ENCODE assay signal across 14 cellular contexts in genomic region chr6:110543106-110543505, GRCh38.
A peak's percentile ranks its signal among the peaks of the same experiment; 100 is the strongest.
DNase-seq lines count a peak whose midpoint lies in the region; ATAC-seq, FAIRE-seq and TF ChIP-seq lines count a peak whose summit lies in the region.
"Had no signal": no experiment of that assay in that cellular context is flagged by ENCODE, and none has a peak within 500 bp of the region (broad histone marks: within the 10 kb centered on the region; RNA-seq: fewer than 3 reads in every experiment).

No MANE protein-coding gene starts in this region.

- no peak overlapping the region for H3K27ac Mint-ChIP-seq in MCF 10A (ENCODE audit: low read depth, unreplicated experiment)
- H3K27ac Mint-ChIP-seq in activated CD8-positive, alpha-beta T cell treated with anti-CD3 and anti-CD28 coated beads, Interleukin-2, amount 10 ng/mL, durations not matched to agents 7 days and 5 days: no peak overlapping the region
- H3K27ac Mint-ChIP-seq: activated naive CD4-positive, alpha-beta T cell treated with anti-CD3 and anti-CD28 coated beads, Interleukin-2, amount 10 ng/mL, durations not matched to agents 7 days and 5 days; memory B cell had no signal

- no peak overlapping the region for H3K4me2 ChIP-seq in IMR-90 (ENCODE audit: low read depth, low read length)
- peak overlapping the region; percentile 29 for H3K4me2 ChIP-seq in keratinocyte (ENCODE audit: control insufficient read depth, extremely low read depth, insufficient read depth, low read depth, low read length)
- H3K4me2 ChIP-seq: KMS-11 had no signal

- no peaks in the 10 kb centered on the region; the same call in 1 of the 2 replicates for H3K4me1 ChIP-seq in BE2C
- peaks cover 15% of the 10 kb centered on the region for H3K4me1 ChIP-seq in IMR-90 (ENCODE audit: control insufficient read depth, insufficient read depth, low read length)
- peaks cover 40% of the 10 kb centered on the region for H3K4me1 ChIP-seq in keratinocyte (ENCODE audit: control insufficient read depth, extremely low read depth, insufficient read depth, low read length)
- H3K4me1 ChIP-seq in uterus: no peaks in the 10 kb centered on the region
- H3K4me1 ChIP-seq in HAP-1: no peaks in the 10 kb centered on the region

- no peaks in the 10 kb centered on the region for H3K36me3 ChIP-seq in BE2C
- H3K36me3 ChIP-seq in IMR-90 (ENCODE audit: control insufficient read depth, insufficient read depth, low read length): no peaks in the 10 kb centered on the region
- H3K36me3 ChIP-seq in keratinocyte (ENCODE audit: control insufficient read depth in 2 of 2, extremely low read depth in 1 of 2, insufficient read depth in 2 of 2, low read length in 2 of 2): no peaks in the 10 kb centered on the region
- no peaks in the 10 kb centered on the region for H3K36me3 ChIP-seq in uterus
- H3K36me3 ChIP-seq in HAP-1 (replicated peaks): no peaks in the 10 kb centered on the region

- H3K4me3 ChIP-seq in BE2C (ENCODE audit: low read depth, low read length) (no peak overlapping the region), IMR-90 (ENCODE audit: insufficient read depth, low read depth, low read length) (no peak overlapping the region), keratinocyte (ENCODE audit: control insufficient read depth in 2 of 3, extremely low read depth in 1 of 3, insufficient read depth in 2 of 3, low read depth in 1 of 3, low read length in 3 of 3) (no peak overlapping the region), uterus (no peak overlapping the region), HAP-1 (no peak overlapping the region)

- BruUV-seq in IMR-90 (replicated peaks; lab: Mats Ljungman, UMichigan) (no TSS peak), MCF 10A (replicated peaks; lab: Mats Ljungman, UMichigan) (no TSS peak)

- H3K9me1 ChIP-seq in IMR-90 (ENCODE audit: insufficient read depth, low read length) (peaks cover 15% of the 10 kb centered on the region), keratinocyte (ENCODE audit: control insufficient read depth, extremely low read depth, insufficient read depth, low read length) (no peaks in the 10 kb centered on the region)

- ATAC-seq in IMR-90 (ENCODE audit: low read depth): no peak
- no peak for ATAC-seq in activated CD8-positive, alpha-beta T cell treated with anti-CD3 and anti-CD28 coated beads, Interleukin-2, amount 10 ng/mL, durations not matched to agents 7 days and 5 days
- ATAC-seq in GM21576 (IDR thresholded peaks at IDR 0.05; ENCODE audit: unreplicated experiment): no peak

- H3K36me3 Mint-ChIP-seq in MCF 10A (ENCODE audit: insufficient read depth, unreplicated experiment): no peaks in the 10 kb centered on the region
- no peaks in the 10 kb centered on the region for H3K36me3 Mint-ChIP-seq in activated CD8-positive, alpha-beta T cell treated with anti-CD3 and anti-CD28 coated beads, Interleukin-2, amount 10 ng/mL, durations not matched to agents 7 days and 5 days (ENCODE audit: low read depth)
- H3K36me3 Mint-ChIP-seq: type B pancreatic cell had no signal

- H3K79me2 ChIP-seq in keratinocyte (ENCODE audit: control insufficient read depth, insufficient read depth, low read length): no peaks in the 10 kb centered on the region

- H2AK5ac ChIP-seq in IMR-90 (ENCODE audit: low read depth, low read length): no peak overlapping the region; the same call in 1 of the 2 replicates

- H3K56ac ChIP-seq in IMR-90 (ENCODE audit: extremely low read depth, insufficient read depth, low read length): no peak overlapping the region

- H4K8ac ChIP-seq in IMR-90 (ENCODE audit: low read depth in 2 of 2, low read length in 2 of 2): no peak overlapping the region

- H4K5ac ChIP-seq in IMR-90 (ENCODE audit: low read depth, low read length): no peak overlapping the region

- no peak overlapping the region for H3K18ac ChIP-seq in IMR-90 (ENCODE audit: low read depth, low read length)

- H3K4ac ChIP-seq in IMR-90 (ENCODE audit: low read depth, low read length): no peak overlapping the region

- CTCF ChIA-PET in IMR-90 (lab: Yijun Ruan, JAX): no interaction called here
- CTCF ChIA-PET in MCF 10A (lab: Yijun Ruan, JAX): interaction anchor here (0.5 to 1.4 kb wide), 5 partner anchors 10 to 17 kb away, joined by 3 to 4 read pairs (median 3); no protein-coding TSS in a partner anchor
- CTCF ChIA-PET in activated CD8-positive, alpha-beta T cell treated with anti-CD3 and anti-CD28 coated beads, Interleukin-2, amount 10 ng/mL, durations not matched to agents 7 days and 5 days (lab: Charles Lee): no interaction called here

- dilution Hi-C loops in IMR-90 (cut with HindIII; ENCODE audit: low sequenced_read_pairs, unreplicated experiment): no loop called here
- dilution Hi-C loops in keratinocyte (cut with MboI; ENCODE audit: extremely low pct_ligation_motif_present, low sequenced_read_pairs): no loop called here

- FAIRE-seq in keratinocyte (lab: Jason Lieb, UNC): peak; percentile 13

- no peak overlapping the region for H3K4me3 Mint-ChIP-seq in MCF 10A (ENCODE audit: unreplicated experiment)
- no peak overlapping the region for H3K4me3 Mint-ChIP-seq in activated CD8-positive, alpha-beta T cell treated with anti-CD3 and anti-CD28 coated beads, Interleukin-2, amount 10 ng/mL, durations not matched to agents 7 days and 5 days
- H3K4me3 Mint-ChIP-seq: activated naive CD4-positive, alpha-beta T cell treated with anti-CD3 and anti-CD28 coated beads, Interleukin-2, amount 10 ng/mL, durations not matched to agents 7 days and 5 days; type B pancreatic cell had no signal

- H3K9me3 ChIP-seq in BE2C: no peaks in the 10 kb centered on the region
- H3K9me3 ChIP-seq in IMR-90 (ENCODE audit: control insufficient read depth, insufficient read depth, low read length): peaks cover 5% of the 10 kb centered on the region
- H3K9me3 ChIP-seq in keratinocyte (ENCODE audit: control insufficient read depth, low read depth, low read length): peaks cover 11% of the 10 kb centered on the region
- H3K9me3 ChIP-seq in uterus: no peaks in the 10 kb centered on the region
- 0 out of 2 replicates have a peak, but pooled peaks cover 5% of the 10 kb centered on the region for H3K9me3 ChIP-seq in HAP-1

- H3K79me1 ChIP-seq in IMR-90 (ENCODE audit: low read depth in 1 of 2, low read length in 2 of 2): peaks cover 0 to 7% of the 10 kb centered on the region in 2 experiments; a peak in 1 of 4 replicates

- TF ChIP-seq POLR2A in IMR-90 (IDR thresholded peaks at IDR 0.05; ENCODE audit: low read depth, low read length) (no peak), uterus (IDR thresholded peaks at IDR 0.05) (no peak)

- no peak overlapping the region for H3K14ac ChIP-seq in IMR-90 (replicated peaks; ENCODE audit: low read depth, low read length)

- H3K27me3 ChIP-seq in BE2C: no peaks in the 10 kb centered on the region
- H3K27me3 ChIP-seq in IMR-90 (ENCODE audit: control insufficient read depth, insufficient read depth, low read length): no peaks in the 10 kb centered on the region
- no peaks in the 10 kb centered on the region for H3K27me3 ChIP-seq in keratinocyte (ENCODE audit: control insufficient read depth, extremely low read depth, insufficient read depth, low read length)
- H3K27me3 ChIP-seq in uterus: no peaks in the 10 kb centered on the region
- H3K27me3 ChIP-seq in HAP-1 (ENCODE audit: low read depth): peaks cover 15% of the 10 kb centered on the region; the same call in 1 of the 2 replicates

- H2AFZ ChIP-seq in IMR-90 (replicated peaks; ENCODE audit: low read length, poor library complexity): peak overlapping the region; percentile 46
- no peak overlapping the region for H2AFZ ChIP-seq in keratinocyte (ENCODE audit: control insufficient read depth, low read length)

- 90% methylated on average over 2 of the region's 5 CpGs; no CpG with 5 or more reads in 1 of the 2 experiments for WGBS in IMR-90 (ENCODE audit: extremely low coverage in 2 of 2, insufficient read length in 1 of 2), 2 experiments

- H2BK120ac ChIP-seq in IMR-90 (ENCODE audit: low read depth, low read length): no peak overlapping the region

- peak; percentile 53 for DNase-seq in BE2C
- no peak for DNase-seq in IMR-90
- peak; percentile 89 for DNase-seq in MCF 10A (ENCODE audit: unreplicated experiment)
- DNase-seq in keratinocyte (ENCODE audit: low read depth, low spot score): no peak
- no peak for DNase-seq in uterus
- DNase-seq in HAP-1 (ENCODE audit: low spot score in 2 of 2): no peak
- no peak for DNase-seq in activated CD8-positive, alpha-beta T cell treated with anti-CD3 and anti-CD28 coated beads, Interleukin-2, amount 10 ng/mL, durations not matched to agents 7 days and 5 days
- DNase-seq: activated naive CD4-positive, alpha-beta T cell treated with anti-CD3 and anti-CD28 coated beads, Interleukin-2, amount 10 ng/mL, durations not matched to agents 7 days and 5 days; AML-193; dermis blood vessel endothelial cell had no signal

- TF ChIP-seq RAD21 in IMR-90 (IDR thresholded peaks at IDR 0.05; ENCODE audit: low read length): no peak

- H3K27me3 Mint-ChIP-seq in MCF 10A (ENCODE audit: insufficient read depth, unreplicated experiment): no peaks in the 10 kb centered on the region
- peaks cover 7% of the 10 kb centered on the region for H3K27me3 Mint-ChIP-seq in activated CD8-positive, alpha-beta T cell treated with anti-CD3 and anti-CD28 coated beads, Interleukin-2, amount 10 ng/mL, durations not matched to agents 7 days and 5 days (ENCODE audit: low read depth)

- H3K27ac ChIP-seq in IMR-90 (ENCODE audit: insufficient read depth, low read length) (no peak overlapping the region), keratinocyte (ENCODE audit: control insufficient read depth, insufficient read depth, low read length) (no peak overlapping the region), uterus (no peak overlapping the region)
- H3K27ac ChIP-seq: KMS-11 had no signal

- no peak overlapping the region for H2BK5ac ChIP-seq in IMR-90 (ENCODE audit: low read depth, low read length, poor library complexity, severe bottlenecking)

- H3K23ac ChIP-seq in IMR-90 (ENCODE audit: low read depth, low read length): no peak overlapping the region

- H4K91ac ChIP-seq in IMR-90 (ENCODE audit: insufficient read depth, low read depth, low read length): no peak overlapping the region

- peaks cover 24% of the 10 kb centered on the region for H3K4me1 Mint-ChIP-seq in MCF 10A (ENCODE audit: insufficient read depth, unreplicated experiment)
- H3K4me1 Mint-ChIP-seq in activated CD8-positive, alpha-beta T cell treated with anti-CD3 and anti-CD28 coated beads, Interleukin-2, amount 10 ng/mL, durations not matched to agents 7 days and 5 days (ENCODE audit: low read depth): peaks cover 2% of the 10 kb centered on the region

- no peak for TF ChIP-seq CTCF in BE2C (IDR thresholded peaks at IDR 0.05; ENCODE audit: low read depth, low read length)
- TF ChIP-seq CTCF in IMR-90 (conservative IDR thresholded peaks at IDR 0.05; ENCODE audit: low read depth, low read length): no peak
- no peak for TF ChIP-seq CTCF in MCF 10A (IDR thresholded peaks at IDR 0.05; ENCODE audit: unreplicated experiment)
- TF ChIP-seq CTCF in keratinocyte (optimal IDR thresholded peaks at IDR 0.05 in 1 of 3, IDR thresholded peaks at IDR 0.05 in 1 of 3, conservative IDR thresholded peaks at IDR 0.05 in 1 of 3; ENCODE audit: extremely low read depth in 1 of 3, insufficient read depth in 2 of 3, low read length in 3 of 3): peak in 1 of 3 experiments; percentile 31
- no peak for TF ChIP-seq CTCF in uterus (IDR thresholded peaks at IDR 0.05)

- no peak overlapping the region for H2AK9ac ChIP-seq in IMR-90 (replicated peaks; ENCODE audit: low read depth, low read length, poor library complexity)

- H3K9me3 Mint-ChIP-seq in MCF 10A (ENCODE audit: unreplicated experiment): peaks cover 7% of the 10 kb centered on the region
- peaks cover 8% of the 10 kb centered on the region for H3K9me3 Mint-ChIP-seq in activated CD8-positive, alpha-beta T cell treated with anti-CD3 and anti-CD28 coated beads, Interleukin-2, amount 10 ng/mL, durations not matched to agents 7 days and 5 days (ENCODE audit: insufficient read depth)

- in situ Hi-C loops in IMR-90 (cut with MboI; ENCODE audit: low sequenced_read_pairs): loop anchor here (25.0 kb wide), 1 partner anchor 669 kb away; no protein-coding TSS in a partner anchor
- in situ Hi-C loops in HAP-1 (cut with MboI; ENCODE audit: low sequenced_read_pairs): no loop called here

- H2BK20ac ChIP-seq in IMR-90 (ENCODE audit: low read depth, low read length): no peak overlapping the region

- intact Hi-C loops in IMR-90 (cut with micrococcal nuclease) (no loop called here), MCF 10A (cut with micrococcal nuclease) (no loop called here), uterus (cut with DNase I; ENCODE audit: low total_unique reads) (no loop called here)

- H4K20me1 ChIP-seq in IMR-90 (ENCODE audit: insufficient read depth, low read length) (no peaks in the 10 kb centered on the region), keratinocyte (ENCODE audit: control insufficient read depth, extremely low read depth, insufficient read depth, low read length) (no peaks in the 10 kb centered on the region)

- H3K9ac ChIP-seq in IMR-90 (ENCODE audit: low read depth, low read length) (no peak overlapping the region), keratinocyte (ENCODE audit: control insufficient read depth, extremely low read depth, insufficient read depth, low read length) (no peak overlapping the region)
- H3K9ac ChIP-seq: KMS-11 had no signal

- POLR2A ChIA-PET in IMR-90 (lab: Charles Lee; ENCODE audit: unreplicated experiment) (no interaction called here), MCF 10A (lab: Yijun Ruan, JAX) (interaction anchor here (0.6 kb wide), 2 partner anchors 95 to 339 kb away, joined by 3 to 4 read pairs; no protein-coding TSS in a partner anchor)
- POLR2A ChIA-PET in activated CD8-positive, alpha-beta T cell treated with anti-CD3 and anti-CD28 coated beads, Interleukin-2, amount 10 ng/mL, durations not matched to agents 7 days and 5 days (lab: Charles Lee): no interaction called here

- H2BK15ac ChIP-seq in IMR-90 (ENCODE audit: low read depth, low read length): no peak overlapping the region

Comparison
In these comparisons a context has a peak if more than half of its experiments do, and no peak if none do; other contexts are left out.
1. DNase-seq: peak in BE2C (single experiment) and MCF 10A (single experiment); none in IMR-90 (single experiment), keratinocyte (single experiment), uterus (0 of 2), HAP-1 (0 of 2) and activated CD8-positive, alpha-beta T cell treated with anti-CD3 and anti-CD28 coated beads, Interleukin-2, amount 10 ng/mL, durations not matched to agents 7 days and 5 days (single experiment).